1 cellular context compared by ENCODE assay signal in the genomic region with DNA sequence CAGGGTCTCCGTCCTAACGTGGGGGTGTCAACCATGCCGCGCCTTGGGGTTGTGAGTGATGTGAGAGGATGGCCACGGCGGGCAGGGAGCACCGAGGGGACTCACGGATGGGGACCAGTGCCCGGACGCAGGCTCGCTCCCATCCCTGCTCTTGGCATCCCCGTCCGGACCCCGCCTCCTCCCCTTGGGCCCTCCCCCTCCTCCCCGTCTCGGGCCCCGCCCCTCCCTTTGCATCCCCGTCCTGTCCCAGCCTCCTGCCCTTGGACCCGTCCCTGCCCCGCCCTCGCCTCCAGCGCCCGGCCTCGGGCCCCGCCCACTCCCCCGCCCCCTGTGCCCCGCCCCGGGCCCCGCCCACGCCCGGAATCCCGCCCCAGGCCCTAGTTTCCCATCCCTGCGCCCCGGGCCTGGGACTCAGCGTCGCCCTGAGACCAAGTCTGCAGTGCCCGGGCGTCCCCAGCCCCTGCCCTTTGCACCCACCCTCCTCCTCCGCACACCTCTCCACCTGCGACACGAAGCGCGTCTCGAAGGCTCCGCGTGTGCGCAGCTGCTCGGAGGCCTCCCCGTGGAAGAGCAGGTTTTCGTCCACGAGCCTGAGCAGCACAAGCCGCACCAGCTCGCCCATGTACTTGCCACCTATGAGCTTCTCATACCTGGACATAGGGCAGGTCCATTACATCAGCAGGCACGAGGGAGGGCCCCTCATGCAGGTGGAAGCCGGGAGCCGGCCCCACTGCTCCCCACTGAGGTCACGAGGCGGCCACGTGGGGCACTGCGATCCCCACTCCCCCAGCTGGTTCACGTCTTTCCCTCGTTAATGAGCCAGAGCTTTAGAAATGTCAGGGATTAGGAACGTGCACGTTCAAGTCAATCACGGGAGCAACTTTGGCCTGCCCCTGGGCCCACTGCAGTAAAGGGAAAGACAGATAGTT.
A peak's percentile ranks its signal among the peaks of the same experiment; 100 is the strongest.
TF ChIP-seq lines count a peak whose summit lies in the region.

No MANE protein-coding gene starts in this region.

TF ChIP-seq in K562, 482 proteins besides CTCF, POLR2A, EP300 and RAD21 (continued from another document):
- TF ChIP-seq, protein P1, sequence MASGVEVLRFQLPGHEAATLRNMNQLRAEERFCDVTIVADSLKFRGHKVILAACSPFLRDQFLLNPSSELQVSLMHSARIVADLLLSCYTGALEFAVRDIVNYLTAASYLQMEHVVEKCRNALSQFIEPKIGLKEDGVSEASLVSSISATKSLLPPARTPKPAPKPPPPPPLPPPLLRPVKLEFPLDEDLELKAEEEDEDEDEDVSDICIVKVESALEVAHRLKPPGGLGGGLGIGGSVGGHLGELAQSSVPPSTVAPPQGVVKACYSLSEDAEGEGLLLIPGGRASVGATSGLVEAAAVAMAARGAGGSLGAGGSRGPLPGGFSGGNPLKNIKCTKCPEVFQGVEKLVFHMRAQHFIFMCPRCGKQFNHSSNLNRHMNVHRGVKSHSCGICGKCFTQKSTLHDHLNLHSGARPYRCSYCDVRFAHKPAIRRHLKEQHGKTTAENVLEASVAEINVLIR (CRISPR knock-in tag; IDR thresholded peaks at IDR 0.05) = no peak
- TF ChIP-seq TCF3 (CRISPR knock-in tag; IDR thresholded peaks at IDR 0.05) (no peak), BRD9 (IDR thresholded peaks at IDR 0.05; ENCODE audit: low read depth, partially characterized antibody) (no peak), MCM5 (IDR thresholded peaks at IDR 0.05; ENCODE audit: low read depth) (no peak), KAT7 (CRISPR knock-in tag; IDR thresholded peaks at IDR 0.05; ENCODE audit: borderline replicate concordance) (no peak), NFATC3 (IDR thresholded peaks at IDR 0.05) (no peak), POLR3G (IDR thresholded peaks at IDR 0.05; ENCODE audit: extremely low read depth, insufficient read length, insufficient replicate concordance) (no peak), CREM (IDR thresholded peaks at IDR 0.05; ENCODE audit: low read depth) (no peak), NR2F6 (CRISPR knock-in tag; IDR thresholded peaks at IDR 0.05) (no peak), XRCC4 (IDR thresholded peaks at IDR 0.05; ENCODE audit: extremely low read depth, insufficient read depth, insufficient read length) (no peak), TAF9B (IDR thresholded peaks at IDR 0.05; ENCODE audit: partially characterized antibody) (no peak), ZNF717 (CRISPR knock-in tag; IDR thresholded peaks at IDR 0.05) (no peak), DDX20 (tag; IDR thresholded peaks at IDR 0.05; ENCODE audit: low read depth) (no peak), ATF1 (CRISPR knock-in tag; IDR thresholded peaks at IDR 0.05) (no peak), ATF1 (tag; IDR thresholded peaks at IDR 0.05) (peak; percentile 38), ARID2 (IDR thresholded peaks at IDR 0.05) (no peak), ZNF785 (CRISPR knock-in tag; IDR thresholded peaks at IDR 0.05) (no peak), NELFE (IDR thresholded peaks at IDR 0.05; ENCODE audit: insufficient read depth, insufficient read length) (no peak), EGR1 (conservative IDR thresholded peaks at IDR 0.05) (peak; percentile 46), PHTF2 (CRISPR knock-in tag; IDR thresholded peaks at IDR 0.05) (no peak), ZBTB1 (CRISPR knock-in tag; IDR thresholded peaks at IDR 0.05; ENCODE audit: borderline replicate concordance, low read depth) (no peak)
- TF ChIP-seq, protein P2, sequence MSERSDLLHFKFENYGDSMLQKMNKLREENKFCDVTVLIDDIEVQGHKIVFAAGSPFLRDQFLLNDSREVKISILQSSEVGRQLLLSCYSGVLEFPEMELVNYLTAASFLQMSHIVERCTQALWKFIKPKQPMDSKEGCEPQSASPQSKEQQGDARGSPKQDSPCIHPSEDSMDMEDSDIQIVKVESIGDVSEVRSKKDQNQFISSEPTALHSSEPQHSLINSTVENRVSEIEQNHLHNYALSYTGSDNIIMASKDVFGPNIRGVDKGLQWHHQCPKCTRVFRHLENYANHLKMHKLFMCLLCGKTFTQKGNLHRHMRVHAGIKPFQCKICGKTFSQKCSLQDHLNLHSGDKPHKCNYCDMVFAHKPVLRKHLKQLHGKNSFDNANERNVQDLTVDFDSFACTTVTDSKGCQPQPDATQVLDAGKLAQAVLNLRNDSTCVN (CRISPR knock-in tag; IDR thresholded peaks at IDR 0.05) = no peak
- TF ChIP-seq, protein P3, sequence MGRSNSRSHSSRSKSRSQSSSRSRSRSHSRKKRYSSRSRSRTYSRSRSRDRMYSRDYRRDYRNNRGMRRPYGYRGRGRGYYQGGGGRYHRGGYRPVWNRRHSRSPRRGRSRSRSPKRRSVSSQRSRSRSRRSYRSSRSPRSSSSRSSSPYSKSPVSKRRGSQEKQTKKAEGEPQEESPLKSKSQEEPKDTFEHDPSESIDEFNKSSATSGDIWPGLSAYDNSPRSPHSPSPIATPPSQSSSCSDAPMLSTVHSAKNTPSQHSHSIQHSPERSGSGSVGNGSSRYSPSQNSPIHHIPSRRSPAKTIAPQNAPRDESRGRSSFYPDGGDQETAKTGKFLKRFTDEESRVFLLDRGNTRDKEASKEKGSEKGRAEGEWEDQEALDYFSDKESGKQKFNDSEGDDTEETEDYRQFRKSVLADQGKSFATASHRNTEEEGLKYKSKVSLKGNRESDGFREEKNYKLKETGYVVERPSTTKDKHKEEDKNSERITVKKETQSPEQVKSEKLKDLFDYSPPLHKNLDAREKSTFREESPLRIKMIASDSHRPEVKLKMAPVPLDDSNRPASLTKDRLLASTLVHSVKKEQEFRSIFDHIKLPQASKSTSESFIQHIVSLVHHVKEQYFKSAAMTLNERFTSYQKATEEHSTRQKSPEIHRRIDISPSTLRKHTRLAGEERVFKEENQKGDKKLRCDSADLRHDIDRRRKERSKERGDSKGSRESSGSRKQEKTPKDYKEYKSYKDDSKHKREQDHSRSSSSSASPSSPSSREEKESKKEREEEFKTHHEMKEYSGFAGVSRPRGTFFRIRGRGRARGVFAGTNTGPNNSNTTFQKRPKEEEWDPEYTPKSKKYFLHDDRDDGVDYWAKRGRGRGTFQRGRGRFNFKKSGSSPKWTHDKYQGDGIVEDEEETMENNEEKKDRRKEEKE (IDR thresholded peaks at IDR 0.05; ENCODE audit: borderline replicate concordance in 1 of 2, control insufficient read depth in 1 of 2, low read depth in 2 of 2, low read length in 1 of 2) = no peak
- TF ChIP-seq, protein P4, sequence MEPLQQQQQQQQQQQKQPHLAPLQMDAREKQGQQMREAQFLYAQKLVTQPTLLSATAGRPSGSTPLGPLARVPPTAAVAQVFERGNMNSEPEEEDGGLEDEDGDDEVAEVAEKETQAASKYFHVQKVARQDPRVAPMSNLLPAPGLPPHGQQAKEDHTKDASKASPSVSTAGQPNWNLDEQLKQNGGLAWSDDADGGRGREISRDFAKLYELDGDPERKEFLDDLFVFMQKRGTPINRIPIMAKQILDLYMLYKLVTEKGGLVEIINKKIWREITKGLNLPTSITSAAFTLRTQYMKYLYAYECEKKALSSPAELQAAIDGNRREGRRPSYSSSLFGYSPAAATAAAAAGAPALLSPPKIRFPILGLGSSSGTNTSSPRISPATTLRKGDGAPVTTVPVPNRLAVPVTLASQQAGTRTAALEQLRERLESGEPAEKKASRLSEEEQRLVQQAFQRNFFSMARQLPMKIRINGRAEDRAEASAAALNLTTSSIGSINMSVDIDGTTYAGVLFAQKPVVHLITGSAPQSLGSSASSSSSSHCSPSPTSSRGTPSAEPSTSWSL (CRISPR knock-in tag; IDR thresholded peaks at IDR 0.05; ENCODE audit: borderline replicate concordance) = no peak
- TF ChIP-seq, protein P5, sequence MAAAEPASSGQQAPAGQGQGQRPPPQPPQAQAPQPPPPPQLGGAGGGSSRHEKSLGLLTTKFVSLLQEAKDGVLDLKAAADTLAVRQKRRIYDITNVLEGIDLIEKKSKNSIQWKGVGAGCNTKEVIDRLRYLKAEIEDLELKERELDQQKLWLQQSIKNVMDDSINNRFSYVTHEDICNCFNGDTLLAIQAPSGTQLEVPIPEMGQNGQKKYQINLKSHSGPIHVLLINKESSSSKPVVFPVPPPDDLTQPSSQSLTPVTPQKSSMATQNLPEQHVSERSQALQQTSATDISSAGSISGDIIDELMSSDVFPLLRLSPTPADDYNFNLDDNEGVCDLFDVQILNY (CRISPR knock-in tag; IDR thresholded peaks at IDR 0.05) = no peak
- TF ChIP-seq, protein P6, sequence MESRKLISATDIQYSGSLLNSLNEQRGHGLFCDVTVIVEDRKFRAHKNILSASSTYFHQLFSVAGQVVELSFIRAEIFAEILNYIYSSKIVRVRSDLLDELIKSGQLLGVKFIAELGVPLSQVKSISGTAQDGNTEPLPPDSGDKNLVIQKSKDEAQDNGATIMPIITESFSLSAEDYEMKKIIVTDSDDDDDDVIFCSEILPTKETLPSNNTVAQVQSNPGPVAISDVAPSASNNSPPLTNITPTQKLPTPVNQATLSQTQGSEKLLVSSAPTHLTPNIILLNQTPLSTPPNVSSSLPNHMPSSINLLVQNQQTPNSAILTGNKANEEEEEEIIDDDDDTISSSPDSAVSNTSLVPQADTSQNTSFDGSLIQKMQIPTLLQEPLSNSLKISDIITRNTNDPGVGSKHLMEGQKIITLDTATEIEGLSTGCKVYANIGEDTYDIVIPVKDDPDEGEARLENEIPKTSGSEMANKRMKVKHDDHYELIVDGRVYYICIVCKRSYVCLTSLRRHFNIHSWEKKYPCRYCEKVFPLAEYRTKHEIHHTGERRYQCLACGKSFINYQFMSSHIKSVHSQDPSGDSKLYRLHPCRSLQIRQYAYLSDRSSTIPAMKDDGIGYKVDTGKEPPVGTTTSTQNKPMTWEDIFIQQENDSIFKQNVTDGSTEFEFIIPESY (CRISPR knock-in tag; IDR thresholded peaks at IDR 0.05) = peak; percentile 58; the same call in 1 of the 2 replicates
